ENCODE assay signal across 15 cellular contexts in genomic region chr19:5786593-5787551, GRCh38. TPM values are rescaled to one million over a fixed set of nuclear protein-coding genes. Genes with fewer than 3 reads are reported as not detected.
DNase-seq lines count a peak whose midpoint lies in the region; ATAC-seq and TF ChIP-seq lines count a peak whose summit lies in the region.
"Had no signal": no experiment of that assay in that cellular context is flagged by ENCODE, and none has a peak within 500 bp of the region (broad histone marks: within the 10 kb centered on the region; RNA-seq: fewer than 3 reads in every experiment).

No MANE protein-coding gene starts in this region.

- H2BK5ac ChIP-seq in IMR-90 (ENCODE audit: low read depth, low read length, poor library complexity, severe bottlenecking) = no peak overlapping the region

- H2BK20ac ChIP-seq in IMR-90 (ENCODE audit: low read depth, low read length) = no peak overlapping the region

- H3K27me3 Mint-ChIP-seq in central memory CD8-positive, alpha-beta T cell = no peaks in the 10 kb centered on the region
- H3K27me3 Mint-ChIP-seq in activated naive CD8-positive, alpha-beta T cell treated with anti-CD3 and anti-CD28 coated beads for 36 hours = no peaks in the 10 kb centered on the region
- H3K27me3 Mint-ChIP-seq: CD4-positive, alpha-beta T cell had no signal

- 0 out of 2 replicates have a peak, but pooled peaks cover 2% of the 10 kb centered on the region for H3K4me1 ChIP-seq in IMR-90 (ENCODE audit: control insufficient read depth, insufficient read depth, low read length)
- peaks cover 6 to 16% (median 11%) of the 10 kb centered on the region in 6 donors for H3K4me1 ChIP-seq in spleen
- H3K4me1 ChIP-seq: Caco-2 had no signal

- H3K18ac ChIP-seq in IMR-90 (ENCODE audit: low read depth, low read length) = no peak overlapping the region

- no peak overlapping the region for H3K27ac ChIP-seq in IMR-90 (ENCODE audit: insufficient read depth, low read length)
- peak overlapping the region; percentile 2; the same call in 1 of the 2 replicates for H3K27ac ChIP-seq in RWPE1
- H3K27ac ChIP-seq in spleen = no peak overlapping the region
- H3K27ac ChIP-seq: C4-2B, GM23248 had no signal

- intact Hi-C loops in IMR-90 (cut with micrococcal nuclease) (no loop called here), spleen (cut with DNase I; ENCODE audit: low total_unique reads) (no loop called here)

- peaks cover 18% of the 10 kb centered on the region for H3K4me1 Mint-ChIP-seq in central memory CD8-positive, alpha-beta T cell
- peaks cover 7% of the 10 kb centered on the region for H3K4me1 Mint-ChIP-seq in activated naive CD8-positive, alpha-beta T cell treated with anti-CD3 and anti-CD28 coated beads for 36 hours

- H2BK120ac ChIP-seq in IMR-90 (ENCODE audit: low read depth, low read length) = no peak overlapping the region

- no peak overlapping the region for H2AK5ac ChIP-seq in IMR-90 (ENCODE audit: low read depth, low read length)

- peaks cover 47% of the 10 kb centered on the region for H3K36me3 ChIP-seq in IMR-90 (ENCODE audit: control insufficient read depth, insufficient read depth, low read length)
- H3K36me3 ChIP-seq in spleen = peaks cover 3 to 78% (median 68%) of the 10 kb centered on the region in 6 donors

- dilution Hi-C loops in IMR-90 (cut with HindIII; ENCODE audit: low sequenced_read_pairs, unreplicated experiment) = no loop called here

- no peak overlapping the region for H2BK15ac ChIP-seq in IMR-90 (ENCODE audit: low read depth, low read length)

- no peak overlapping the region for H4K5ac ChIP-seq in IMR-90 (ENCODE audit: low read depth, low read length)

- CTCF ChIA-PET in IMR-90 (lab: Yijun Ruan, JAX) (no interaction called here), RWPE1 (lab: Yijun Ruan, JAX) (no interaction called here)

- peak overlapping the region; percentile 72 for H2AK9ac ChIP-seq in IMR-90 (replicated peaks; ENCODE audit: low read depth, low read length, poor library complexity)

- H3K4me3 ChIP-seq in IMR-90 (ENCODE audit: insufficient read depth, low read depth, low read length) (no peak overlapping the region), spleen (no peak overlapping the region)
- H3K4me3 ChIP-seq: GM23248 had no signal

- no peak overlapping the region for H4K91ac ChIP-seq in IMR-90 (ENCODE audit: insufficient read depth, low read depth, low read length)

- H4K8ac ChIP-seq in IMR-90 (ENCODE audit: low read depth in 2 of 2, low read length in 2 of 2) = no peak overlapping the region

- H2AFZ ChIP-seq in IMR-90 (replicated peaks; ENCODE audit: low read length, poor library complexity) = no peak overlapping the region
- H2AFZ ChIP-seq: GM23248 had no signal

- DNase-seq in IMR-90 (no peak), RWPE1 (ENCODE audit: low spot score) (no peak), spleen (peak; percentile 68), putamen (ENCODE audit: low spot score) (no peak)
- no peak for DNase-seq in central memory CD8-positive, alpha-beta T cell (ENCODE audit: low spot score in 2 of 2)
- DNase-seq in activated naive CD8-positive, alpha-beta T cell treated with anti-CD3 and anti-CD28 coated beads for 36 hours = no peak
- DNase-seq: AML-193; Caco-2; CD4-positive, alpha-beta T cell; GM23248; HCEC 1CT had no signal

- TF ChIP-seq CTCF in IMR-90 (conservative IDR thresholded peaks at IDR 0.05; ENCODE audit: low read depth, low read length) (no peak), RWPE1 (conservative IDR thresholded peaks at IDR 0.05; ENCODE audit: low read depth) (no peak), spleen (IDR thresholded peaks at IDR 0.05 in 8 of 11, conservative IDR thresholded peaks at IDR 0.05 in 3 of 11) (no peak)

- peaks cover 0 to 11% of the 10 kb centered on the region in 2 experiments; a peak in 2 of 4 replicates for H3K79me1 ChIP-seq in IMR-90 (ENCODE audit: low read depth in 1 of 2, low read length in 2 of 2)

- H3K27ac Mint-ChIP-seq in central memory CD8-positive, alpha-beta T cell (ENCODE audit: low read depth) = peak overlapping the region; percentile 72
- H3K27ac Mint-ChIP-seq in activated naive CD8-positive, alpha-beta T cell treated with anti-CD3 and anti-CD28 coated beads for 36 hours = no peak overlapping the region

- no peak overlapping the region for H3K23ac ChIP-seq in IMR-90 (ENCODE audit: low read depth, low read length)

- no peak overlapping the region for H3K14ac ChIP-seq in IMR-90 (replicated peaks; ENCODE audit: low read depth, low read length)

- H3K9me1 ChIP-seq in IMR-90 (ENCODE audit: insufficient read depth, low read length) = 0 out of 2 replicates have a peak, but pooled peaks cover 3% of the 10 kb centered on the region

- H3K56ac ChIP-seq in IMR-90 (ENCODE audit: extremely low read depth, insufficient read depth, low read length) = no peak overlapping the region

- ATAC-seq in IMR-90 (ENCODE audit: low read depth) (no peak), HG03095 (IDR thresholded peaks at IDR 0.05; ENCODE audit: unreplicated experiment) (no peak)
- ATAC-seq in central memory CD8-positive, alpha-beta T cell (replicated peaks; ENCODE audit: extremely low read depth, poor library complexity, severe bottlenecking) = no peak

- BruUV-seq in IMR-90 (replicated peaks; lab: Mats Ljungman, UMichigan) = no TSS peak

- POLR2A ChIA-PET in IMR-90 (lab: Charles Lee; ENCODE audit: unreplicated experiment) = no interaction called here
- POLR2A ChIA-PET in RWPE1 (lab: Yijun Ruan, JAX; ENCODE audit: low non-redundant PET) = no interaction called here

- TF ChIP-seq POLR2A in IMR-90 (IDR thresholded peaks at IDR 0.05; ENCODE audit: low read depth, low read length) = no peak
- no peak for TF ChIP-seq POLR2A in spleen (IDR thresholded peaks at IDR 0.05)

- no peaks in the 10 kb centered on the region for H3K9me3 Mint-ChIP-seq in central memory CD8-positive, alpha-beta T cell
- H3K9me3 Mint-ChIP-seq in activated naive CD8-positive, alpha-beta T cell treated with anti-CD3 and anti-CD28 coated beads for 36 hours = no peaks in the 10 kb centered on the region
- H3K9me3 Mint-ChIP-seq: CD4-positive, alpha-beta T cell had no signal

- H3K4ac ChIP-seq in IMR-90 (ENCODE audit: low read depth, low read length) = no peak overlapping the region

- no peak overlapping the region for H3K4me2 ChIP-seq in IMR-90 (ENCODE audit: low read depth, low read length)

- no peak for TF ChIP-seq RAD21 in IMR-90 (IDR thresholded peaks at IDR 0.05; ENCODE audit: low read length)

- peaks cover 44% of the 10 kb centered on the region for H3K36me3 Mint-ChIP-seq in central memory CD8-positive, alpha-beta T cell (ENCODE audit: insufficient read depth)
- peaks cover 32% of the 10 kb centered on the region for H3K36me3 Mint-ChIP-seq in activated naive CD8-positive, alpha-beta T cell treated with anti-CD3 and anti-CD28 coated beads for 36 hours

- H3K27me3 ChIP-seq in IMR-90 (ENCODE audit: control insufficient read depth, insufficient read depth, low read length) (no peaks in the 10 kb centered on the region), spleen (replicated peaks in 1 of 7) (no peaks in the 10 kb centered on the region)

- peak overlapping the region; percentile 36 for H3K4me3 Mint-ChIP-seq in central memory CD8-positive, alpha-beta T cell
- H3K4me3 Mint-ChIP-seq in activated naive CD8-positive, alpha-beta T cell treated with anti-CD3 and anti-CD28 coated beads for 36 hours = no peak overlapping the region
- H3K4me3 Mint-ChIP-seq: CD4-positive, alpha-beta T cell had no signal

- in situ Hi-C loops in IMR-90 (cut with MboI; ENCODE audit: low sequenced_read_pairs) = no loop called here

- H3K9me3 ChIP-seq in IMR-90 (ENCODE audit: control insufficient read depth, insufficient read depth, low read length) (no peaks in the 10 kb centered on the region), spleen (peaks cover 0 to 3% (median 0%) of the 10 kb centered on the region in 8 donors)
- H3K9me3 ChIP-seq: Caco-2 had no signal

- H3K9ac ChIP-seq in IMR-90 (ENCODE audit: low read depth, low read length) = no peak overlapping the region
- H3K9ac ChIP-seq: GM23248 had no signal

- H4K20me1 ChIP-seq in IMR-90 (ENCODE audit: insufficient read depth, low read length) = peaks cover 7% of the 10 kb centered on the region

- 96% methylated on average over 26 of the region's 50 CpGs; no CpG with 5 or more reads in 1 of the 2 experiments for WGBS in IMR-90 (ENCODE audit: extremely low coverage in 2 of 2, insufficient read length in 1 of 2), 2 experiments
- 88 to 95% (median 91%) methylated on average over 49 to 50 of the region's 50 CpGs for WGBS in spleen, 5 donors

RNA-seq across cellular contexts. Expression of gene PRR22, which starts 2.3 kb away (rescaled TPM):
- total RNA-seq in IMR-90 (2012; rRNA removed) (0.28 TPM in 1 of 2 replicates, not detected in the other), spleen (1 to 10 TPM; 1.4 to 4.7 (median 2.4) TPM)
- polyA plus RNA-seq in IMR-90 (2012; rRNA removed) (0.92 and 1.6 TPM in 2 replicates), spleen (10 to 100 TPM in 2 of 3 donors, 1 to 10 TPM in 1; 4.9 to 11.4 (median 10.6) TPM)
- 0.21 and 0.41 TPM in 2 replicates for polyA plus RNA-seq in IMR-90 (2012; cell fraction: cytosol; rRNA removed)
- 4.7 and 15.1 TPM in 2 replicates for polyA plus RNA-seq in IMR-90 (2012; cell fraction: nucleus; rRNA removed; ENCODE audit: low replicate concordance)
- 10 to 100 TPM; 14.1 to 14.3 TPM for total RNA-seq in activated naive CD8-positive, alpha-beta T cell treated with anti-CD3 and anti-CD28 coated beads for 36 hours
- total RNA-seq: GM23248 had no signal

RNA-seq across cellular contexts. Expression of gene DUS3L, which starts 4.1 kb away (rescaled TPM):
- total RNA-seq in IMR-90 (2012; rRNA removed) (12.4 and 14.2 TPM in 2 replicates), spleen (10 to 100 TPM; 22.7 to 63.9 (median 34.5) TPM)
- polyA plus RNA-seq in IMR-90 (2012; rRNA removed) (21.3 and 25.6 TPM in 2 replicates), spleen (10 to 100 TPM; 31.3 to 57.4 (median 52.5) TPM)
- polyA plus RNA-seq in IMR-90 (2012; cell fraction: cytosol; rRNA removed) = 18.7 and 45.2 TPM in 2 replicates
- polyA plus RNA-seq in IMR-90 (2012; cell fraction: nucleus; rRNA removed; ENCODE audit: low replicate concordance) = 102 and 228 TPM in 2 replicates
- total RNA-seq in activated naive CD8-positive, alpha-beta T cell treated with anti-CD3 and anti-CD28 coated beads for 36 hours = 100 to 1,000 TPM; 103 to 106 TPM

RNA-seq across cellular contexts. Expression of gene NRTN, which starts 18.0 kb away (rescaled TPM):
- total RNA-seq in IMR-90 (2012; rRNA removed) = 0.18 TPM in 1 of 2 replicates, not detected in the other
- polyA plus RNA-seq in IMR-90 (2012; rRNA removed) = 0.17 and 0.37 TPM in 2 replicates
- polyA plus RNA-seq in IMR-90 (2012; cell fraction: cytosol; rRNA removed) = 0.51 and 0.63 TPM in 2 replicates
- 0.11 and 0.35 TPM in 2 replicates for polyA plus RNA-seq in IMR-90 (2012; cell fraction: nucleus; rRNA removed; ENCODE audit: low replicate concordance)
- 1 to 10 TPM in 1 of 7 donors, under 1 TPM in 2, not detected in 4; 0.32 to 2.3 (median 0.72) TPM for total RNA-seq in spleen
- under 1 TPM in 2 of 3 donors, not detected in 1; 0.29 to 0.30 TPM for polyA plus RNA-seq in spleen
- under 1 TPM; 0.21 to 0.38 TPM for total RNA-seq in activated naive CD8-positive, alpha-beta T cell treated with anti-CD3 and anti-CD28 coated beads for 36 hours
- total RNA-seq: GM23248 had no signal
- polyA plus RNA-seq: GM23248 had no signal

RNA-seq across cellular contexts. Expression of gene FUT6, which starts 52.6 kb away (rescaled TPM):
- not detected in 2 replicates for total RNA-seq in IMR-90 (2012; rRNA removed)
- not detected in 2 replicates for polyA plus RNA-seq in IMR-90 (2012; rRNA removed)
- not detected in 2 replicates for polyA plus RNA-seq in IMR-90 (2012; cell fraction: cytosol; rRNA removed)
- polyA plus RNA-seq in IMR-90 (2012; cell fraction: nucleus; rRNA removed; ENCODE audit: low replicate concordance) = not detected in 2 replicates
- total RNA-seq in spleen = under 1 TPM in 2 of 7 donors, not detected in 5; 0.20 to 0.44 TPM
- under 1 TPM; 0.06 to 0.13 (median 0.07) TPM for polyA plus RNA-seq in spleen
- not detected for total RNA-seq in activated naive CD8-positive, alpha-beta T cell treated with anti-CD3 and anti-CD28 coated beads for 36 hours
- total RNA-seq: Caco-2, GM23248, H4 had no signal
- polyA plus RNA-seq: BJ, GM23248 had no signal
